In genomic region chr5:159972538-159973362, GRCh38 we compare ENCODE assay signal across 11 cellular contexts. TPM values are rescaled to one million over a fixed set of nuclear protein-coding genes. Genes with fewer than 3 reads are reported as not detected.
A peak's percentile ranks its signal among the peaks of the same experiment; 100 is the strongest.
DNase-seq lines count a peak whose midpoint lies in the region; ATAC-seq lines count a peak whose summit lies in the region.
"Had no signal": no experiment of that assay in that cellular context is flagged by ENCODE, and none has a peak within 500 bp of the region (broad histone marks: within the 10 kb centered on the region; RNA-seq: fewer than 3 reads in every experiment).

No MANE protein-coding gene starts in this region.

- no peak overlapping the region for H3K27ac Mint-ChIP-seq in activated naive CD8-positive, alpha-beta T cell
- H3K27ac Mint-ChIP-seq in stimulated activated memory B cell treated with anti-CD40 and anti-IgM and Interleukin-4, amounts not matched to agents 10 μg/mL and 1 μg/mL and 100 μg/mL, for 72 hours, result no peak overlapping the region

- H3K4me3 Mint-ChIP-seq in activated T-cell treated with anti-CD3 and anti-CD28 coated beads, Interleukin-2, amount 50 U/mL, for 4 hours, result peak overlapping the region; percentile 68
- H3K4me3 Mint-ChIP-seq in activated naive CD8-positive, alpha-beta T cell, result peak overlapping the region; percentile 80
- H3K4me3 Mint-ChIP-seq in stimulated activated memory B cell treated with anti-CD40 and anti-IgM and Interleukin-4, amounts not matched to agents 10 μg/mL and 1 μg/mL and 100 μg/mL, for 72 hours, result peak overlapping the region; percentile 66

- no peaks in the 10 kb centered on the region for H3K36me3 Mint-ChIP-seq in activated T-cell treated with anti-CD3 and anti-CD28 coated beads, Interleukin-2, amount 50 U/mL, for 4 hours (ENCODE audit: insufficient read depth)
- no peaks in the 10 kb centered on the region for H3K36me3 Mint-ChIP-seq in activated naive CD8-positive, alpha-beta T cell
- H3K36me3 Mint-ChIP-seq in stimulated activated memory B cell treated with anti-CD40 and anti-IgM and Interleukin-4, amounts not matched to agents 10 μg/mL and 1 μg/mL and 100 μg/mL, for 72 hours, result no peaks in the 10 kb centered on the region

- ATAC-seq in activated T-cell treated with anti-CD3 and anti-CD28 coated beads, Interleukin-2, amount 50 U/mL, for 4 hours, result peak in 1 of 2 donors; percentile 16
- ATAC-seq in stimulated activated memory B cell treated with anti-CD40 and anti-IgM and Interleukin-4, amounts not matched to agents 10 μg/mL and 1 μg/mL and 100 μg/mL, for 72 hours, result no peak

- H3K27me3 ChIP-seq in iPS-20b (ENCODE audit: insufficient read depth, low read length), result peaks cover 60% of the 10 kb centered on the region

- no peak overlapping the region for H3K27ac ChIP-seq in iPS-20b (ENCODE audit: low read length)
- H3K27ac ChIP-seq: sigmoid colon had no signal

- H3K4me1 ChIP-seq in iPS-20b (ENCODE audit: insufficient read depth, low read length), result no peaks in the 10 kb centered on the region

- H3K4me1 Mint-ChIP-seq in activated T-cell treated with anti-CD3 and anti-CD28 coated beads, Interleukin-2, amount 50 U/mL, for 4 hours (ENCODE audit: low read depth), result peaks cover 11% of the 10 kb centered on the region
- H3K4me1 Mint-ChIP-seq in activated naive CD8-positive, alpha-beta T cell (ENCODE audit: low read depth), result peaks cover 13% of the 10 kb centered on the region
- peaks cover 9% of the 10 kb centered on the region for H3K4me1 Mint-ChIP-seq in stimulated activated memory B cell treated with anti-CD40 and anti-IgM and Interleukin-4, amounts not matched to agents 10 μg/mL and 1 μg/mL and 100 μg/mL, for 72 hours

- no peaks in the 10 kb centered on the region for H3K9me3 ChIP-seq in iPS-20b (ENCODE audit: insufficient read depth, low read depth, low read length)
- H3K9me3 ChIP-seq: sigmoid colon had no signal

- H3K4me3 ChIP-seq in iPS-20b (ENCODE audit: low read length), result peak overlapping the region; percentile 50; the same call in 1 of the 2 replicates

- H3K9me3 Mint-ChIP-seq in activated T-cell treated with anti-CD3 and anti-CD28 coated beads, Interleukin-2, amount 50 U/mL, for 4 hours, result no peaks in the 10 kb centered on the region
- H3K9me3 Mint-ChIP-seq in activated naive CD8-positive, alpha-beta T cell (ENCODE audit: low read depth), result no peaks in the 10 kb centered on the region
- peaks cover 3% of the 10 kb centered on the region for H3K9me3 Mint-ChIP-seq in stimulated activated memory B cell treated with anti-CD40 and anti-IgM and Interleukin-4, amounts not matched to agents 10 μg/mL and 1 μg/mL and 100 μg/mL, for 72 hours

- peaks cover 60% of the 10 kb centered on the region for H3K27me3 Mint-ChIP-seq in activated T-cell treated with anti-CD3 and anti-CD28 coated beads, Interleukin-2, amount 50 U/mL, for 4 hours (ENCODE audit: low read depth)
- H3K27me3 Mint-ChIP-seq in activated naive CD8-positive, alpha-beta T cell, result peaks cover 40% of the 10 kb centered on the region
- H3K27me3 Mint-ChIP-seq in stimulated activated memory B cell treated with anti-CD40 and anti-IgM and Interleukin-4, amounts not matched to agents 10 μg/mL and 1 μg/mL and 100 μg/mL, for 72 hours, result peaks cover 63% of the 10 kb centered on the region

- no peak for DNase-seq in activated T-cell treated with anti-CD3 and anti-CD28 coated beads, Interleukin-2, amount 50 U/mL, for 4 hours
- DNase-seq in activated T-cell treated with anti-CD3 and anti-CD28 coated beads, Interleukin-2, amount 50 U/mL, for 48 hours, result no peak
- DNase-seq in Kasumi-1 (lab: John Stamatoyannopoulos, UW) (no peak), NCI-H1930 (lab: John Stamatoyannopoulos, UW) (no peak)
- DNase-seq in activated effector memory CD4-positive, alpha-beta T cell treated with anti-CD3 and anti-CD28 coated beads, Interleukin-2, amount 50 U/mL, for 16 hours, result no peak
- DNase-seq: amniotic stem cell, sigmoid colon had no signal

- H3K36me3 ChIP-seq in iPS-20b (ENCODE audit: insufficient read depth, low read depth, low read length), result no peaks in the 10 kb centered on the region
- H3K36me3 ChIP-seq: sigmoid colon had no signal

- no peak overlapping the region for H3K9ac ChIP-seq in iPS-20b (ENCODE audit: low read depth, low read length)

RNA-seq across cellular contexts. Expression of gene TTC1, which starts 36.2 kb away (rescaled TPM):
- total RNA-seq in activated T-cell treated with anti-CD3 and anti-CD28 coated beads, Interleukin-2, amount 50 U/mL, for 4 hours, result 10 to 100 TPM; 88.5 to 88.6 (median 88.6) TPM

RNA-seq across cellular contexts. Expression of gene ADRA1B, which starts 56.5 kb away (rescaled TPM):
- total RNA-seq in activated T-cell treated with anti-CD3 and anti-CD28 coated beads, Interleukin-2, amount 50 U/mL, for 4 hours, result under 1 TPM; 0.43 to 0.71 (median 0.49) TPM
- total RNA-seq: esophagus mucosa had no signal
